8 cellular contexts compared by ENCODE assay signal in genomic region chr15:40038267-40038653, GRCh38. TPM values are rescaled to one million over a fixed set of nuclear protein-coding genes. Genes with fewer than 3 reads are reported as not detected.
A peak's percentile ranks its signal among the peaks of the same experiment; 100 is the strongest.
DNase-seq lines count a peak whose midpoint lies in the region; ATAC-seq and TF ChIP-seq lines count a peak whose summit lies in the region.

No MANE protein-coding gene starts in this region.

- H3K27me3 ChIP-seq in gastrocnemius medialis: no peaks in the 10 kb centered on the region

- peaks cover 3 to 39% of the 10 kb centered on the region in 2 donors for H3K36me3 ChIP-seq in gastrocnemius medialis

- H3K4me3 Mint-ChIP-seq in activated B cell treated with CpG ODN at 0.5 μM for 24 hours (peak overlapping the region; percentile 99), glutamatergic neuron (ENCODE audit: unreplicated experiment) (peak overlapping the region; percentile 99)

- peak overlapping the region; percentile 63 to 88 (median 83) for H3K4me3 ChIP-seq in gastrocnemius medialis

- CTCF ChIA-PET in activated B cell treated with CpG ODN at 0.5 μM for 24 hours (lab: Charles Lee): interaction anchor here (0.8 to 1.4 kb wide), 4 partner anchors 69 to 299 kb away, joined by 3 to 13 read pairs (median 5); no protein-coding TSS in a partner anchor
- CTCF ChIA-PET in GM10248 (lab: Yijun Ruan, JAX): interaction anchor here (1.0 to 22.7 kb wide), 8 partner anchors 9 to 1348 kb away, joined by 3 to 511 read pairs (median 6); partner anchors contain the start of gene BMF

- POLR2A ChIA-PET in activated B cell treated with CpG ODN at 0.5 μM for 24 hours (lab: Charles Lee) (interaction anchor here (0.5 to 13.9 kb wide), 7 partner anchors 9 to 285 kb away, joined by 3 to 1329 read pairs (median 9); partner anchors contain the start of genes BMF and PLCB2), GM10248 (lab: Yijun Ruan, JAX) (interaction anchor here (1.1 kb wide), 1 partner anchor 9 kb away, joined by 5 read pairs; no protein-coding TSS in a partner anchor)

- H3K4me1 Mint-ChIP-seq in activated B cell treated with CpG ODN at 0.5 μM for 24 hours (peaks cover 30% of the 10 kb centered on the region), glutamatergic neuron (ENCODE audit: low read depth, unreplicated experiment) (peaks cover 9% of the 10 kb centered on the region)

- intact Hi-C loops in activated B cell treated with CpG ODN at 0.5 μM for 24 hours (cut with micrococcal nuclease): loop anchor here (5.0 kb wide), 3 partner anchors 106 to 404 kb away; partner anchors contain the start of genes BAHD1, EIF2AK4 and INAFM2
- intact Hi-C loops in gastrocnemius medialis (cut with DNase I; ENCODE audit: low total_unique reads): no loop called here

- H3K27ac Mint-ChIP-seq in activated B cell treated with CpG ODN at 0.5 μM for 24 hours: peak overlapping the region; percentile 95
- H3K27ac Mint-ChIP-seq in glutamatergic neuron (ENCODE audit: unreplicated experiment): peak overlapping the region; percentile 99

- no peak for ATAC-seq in activated B cell treated with CpG ODN at 0.5 μM for 24 hours (ENCODE audit: low read depth)
- no peak for ATAC-seq in gastrocnemius medialis

- no peaks in the 10 kb centered on the region for H3K9me3 ChIP-seq in gastrocnemius medialis

- H3K36me3 Mint-ChIP-seq in activated B cell treated with CpG ODN at 0.5 μM for 24 hours (ENCODE audit: low read depth) (peaks cover 50% of the 10 kb centered on the region), glutamatergic neuron (ENCODE audit: unreplicated experiment) (no peaks in the 10 kb centered on the region)

- DNase-seq in NCI-H2227 (lab: John Stamatoyannopoulos, UW; ENCODE audit: unreplicated experiment) (peak; percentile 35), NCI-H2227 treated with DMSO at 0.1 percent for 48 hours (lab: John Stamatoyannopoulos, UW) (no peak), activated B cell treated with CpG ODN at 0.5 μM for 24 hours (no peak), glutamatergic neuron (no peak), gastrocnemius medialis (no peak), GM10248 (ENCODE audit: extremely low spot score) (no peak), HK-2 (ENCODE audit: unreplicated experiment) (no peak), NOMO-1 treated with DMSO at 0.1 percent for 48 hours (lab: John Stamatoyannopoulos, UW; ENCODE audit: unreplicated experiment) (no peak)

- in situ Hi-C loops in gastrocnemius medialis (cut with MboI; ENCODE audit: low sequenced_read_pairs in 4 of 4): loop anchor here in 1 of 4 donors (25.0 kb wide), 1 partner anchor 374 kb away; the partner anchor contains the start of gene IVD

- peak overlapping the region; percentile 90 to 95 (median 92) for H3K27ac ChIP-seq in gastrocnemius medialis

- peaks cover 26% of the 10 kb centered on the region in 2 donors for H3K4me1 ChIP-seq in gastrocnemius medialis

- H3K9me3 Mint-ChIP-seq in activated B cell treated with CpG ODN at 0.5 μM for 24 hours (no peaks in the 10 kb centered on the region), glutamatergic neuron (ENCODE audit: unreplicated experiment) (peaks cover 5% of the 10 kb centered on the region)

- TF ChIP-seq POLR2A in gastrocnemius medialis (IDR thresholded peaks at IDR 0.05): no peak

- TF ChIP-seq CTCF in activated B cell treated with CpG ODN at 0.5 μM for 24 hours (IDR thresholded peaks at IDR 0.05): no peak
- no peak for TF ChIP-seq CTCF in glutamatergic neuron (IDR thresholded peaks at IDR 0.05; ENCODE audit: partially characterized antibody, unreplicated experiment)
- no peak for TF ChIP-seq CTCF in gastrocnemius medialis (IDR thresholded peaks at IDR 0.05 in 4 of 5, conservative IDR thresholded peaks at IDR 0.05 in 1 of 5)
- no peak for TF ChIP-seq CTCF in GM10248 (IDR thresholded peaks at IDR 0.05; ENCODE audit: control extremely low read depth, extremely low read depth, low read depth, missing control alignments)

- H3K27me3 Mint-ChIP-seq in activated B cell treated with CpG ODN at 0.5 μM for 24 hours (no peaks in the 10 kb centered on the region), glutamatergic neuron (ENCODE audit: unreplicated experiment) (peaks cover 4% of the 10 kb centered on the region)

RNA-seq across cellular contexts. Expression of gene SRP14, which starts 0.7 kb away (rescaled TPM):
- total RNA-seq in activated B cell treated with CpG ODN at 0.5 μM for 24 hours (183 and 217 TPM in 2 replicates), glutamatergic neuron (ENCODE audit: unreplicated experiment) (246 TPM), gastrocnemius medialis (100 to 1,000 TPM; 180 to 244 (median 208) TPM)
